Comparison of ENCODE assay signal across 8 cellular contexts in genomic region chr7:140230517-140230861, GRCh38. TPM values are rescaled to one million over a fixed set of nuclear protein-coding genes. Genes with fewer than 3 reads are reported as not detected.
DNase-seq lines count a peak whose midpoint lies in the region; TF ChIP-seq lines count a peak whose summit lies in the region.

No MANE protein-coding gene starts in this region.

- TF ChIP-seq CTCF in lower leg skin (IDR thresholded peaks at IDR 0.05) = no peak

- no peak for TF ChIP-seq POLR2A in lower leg skin (IDR thresholded peaks at IDR 0.05)

- intact Hi-C loops in lower leg skin (cut with DNase I; ENCODE audit: low total_unique reads) = no loop called here

- in situ Hi-C loops in T47D (cut with HindIII; ENCODE audit: low pct_unique_long_range_greater_than_20kb, low sequenced_read_pairs) = no loop called here

- H3K4me3 ChIP-seq in lower leg skin (ENCODE audit: low read depth, poor library complexity, severe bottlenecking) = peak overlapping the region; percentile 36

- DNase-seq in NCI-H345 (lab: John Stamatoyannopoulos, UW) (peak; percentile 33), NCI-H345 treated with DMSO at 0.1 percent for 48 hours (lab: John Stamatoyannopoulos, UW; ENCODE audit: unreplicated experiment) (no peak), T-helper 9 cell (peak; percentile 64), T47D (ENCODE audit: low read depth in 1 of 2, low spot score in 1 of 2) (peak; percentile 35 to 49), lower leg skin (ENCODE audit: low spot score in 2 of 2) (peak in 1 of 2 donors; percentile 93), GF-D8 (lab: John Stamatoyannopoulos, UW) (no peak), NOMO-1 treated with dmso at 0.1 percent for 144 hours (lab: John Stamatoyannopoulos, UW; ENCODE audit: unreplicated experiment) (no peak)
- DNase-seq in stimulated activated CD8-positive, alpha-beta memory T cell treated with anti-CD3 and anti-CD28 coated beads, Interleukin-12 subunit alpha, Interleukin-12 subunit beta, amount 100 ng/mL, for 1 hour (ENCODE audit: low read depth) = peak; percentile 60

- 2% methylated on average over 55 of the region's 57 CpGs; no CpG with 5 or more reads in 1 of the 2 donors for WGBS in lower leg skin, 2 donors

RNA-seq across cellular contexts. Expression of gene KDM7A, which starts 53.7 kb away (rescaled TPM):
- 10 to 100 TPM; 36.2 to 54.0 (median 46.7) TPM for total RNA-seq in lower leg skin

Comparison
In these comparisons a context has a peak if more than half of its experiments do, and no peak if none do; other contexts are left out.
1. DNase-seq: peak in NCI-H345 (single experiment), T-helper 9 cell (single experiment), T47D (2 of 2) and stimulated activated CD8-positive, alpha-beta memory T cell treated with anti-CD3 and anti-CD28 coated beads, Interleukin-12 subunit alpha, Interleukin-12 subunit beta, amount 100 ng/mL, for 1 hour (single experiment); none in NCI-H345 treated with DMSO at 0.1 percent for 48 hours (single experiment), GF-D8 (single experiment) and NOMO-1 treated with dmso at 0.1 percent for 144 hours (single experiment).